8 cellular contexts compared by ENCODE assay signal in genomic region chr10:72334196-72334831, GRCh38. TPM values are rescaled to one million over a fixed set of nuclear protein-coding genes. Genes with fewer than 3 reads are reported as not detected.
DNase-seq lines count a peak whose midpoint lies in the region; ATAC-seq and TF ChIP-seq lines count a peak whose summit lies in the region.

No MANE protein-coding gene starts in this region.

- no peak overlapping the region for H3K14ac ChIP-seq in trophoblast cell (ENCODE audit: low read length)

- H3K36me3 ChIP-seq in trophoblast cell (ENCODE audit: control insufficient read depth in 1 of 2, insufficient read depth in 2 of 2, low read length in 2 of 2) = peaks cover 44 to 45% of the 10 kb centered on the region in 2 experiments

- peak; percentile 35 for DNase-seq in COLO668 (lab: John Stamatoyannopoulos, UW; ENCODE audit: unreplicated experiment)
- DNase-seq in Jurkat, Clone E6-1 (ENCODE audit: low read depth, low spot score) = peak; percentile 90
- peak; percentile 86 for DNase-seq in fibroblast of pulmonary artery (ENCODE audit: low read depth)
- DNase-seq in trophoblast cell = peak; percentile 48 to 60
- no peak for DNase-seq in epidermal melanocyte (ENCODE audit: insufficient read length, low spot score)
- DNase-seq in dedifferentiated amniotic fluid mesenchymal stem cell (ENCODE audit: extremely low spot score) = no peak

- peaks cover 9% of the 10 kb centered on the region for H3K79me1 ChIP-seq in trophoblast cell (ENCODE audit: low read length)

- TF ChIP-seq CTCF in fibroblast of pulmonary artery (IDR thresholded peaks at IDR 0.05; ENCODE audit: low read length, missing control alignments) = no peak

- H3K27me3 ChIP-seq in trophoblast cell (ENCODE audit: insufficient read depth, low read length) = no peaks in the 10 kb centered on the region

- ATAC-seq in SK-N-SH treated with all-trans-retinoic acid at 6 μM for 48 hours (peak; percentile 3; the same call in 2 of the 3 replicates), HG03175 (IDR thresholded peaks at IDR 0.05; ENCODE audit: unreplicated experiment) (no peak)

- H3K9me3 ChIP-seq in trophoblast cell (ENCODE audit: insufficient read depth, low read depth, low read length) = no peaks in the 10 kb centered on the region

- no peak overlapping the region for H2AK5ac ChIP-seq in trophoblast cell (ENCODE audit: low read length)

- no peak overlapping the region for H2BK12ac ChIP-seq in trophoblast cell (ENCODE audit: low read length)

- no peak overlapping the region for H4K91ac ChIP-seq in trophoblast cell (ENCODE audit: low read depth, low read length)

- H2BK120ac ChIP-seq in trophoblast cell (ENCODE audit: insufficient read depth, low read length, poor library complexity) = no peak overlapping the region

- no peak overlapping the region for H4K8ac ChIP-seq in trophoblast cell (ENCODE audit: low read depth, low read length)

- H3K4me2 ChIP-seq in trophoblast cell (ENCODE audit: low read length) = no peak overlapping the region

- no peak overlapping the region for H3K27ac ChIP-seq in trophoblast cell (ENCODE audit: low read depth, low read length)

- no peak overlapping the region for H2BK5ac ChIP-seq in trophoblast cell (ENCODE audit: low read depth, low read length, poor library complexity)

- H2AFZ ChIP-seq in trophoblast cell (ENCODE audit: insufficient read depth, low read length, poor library complexity) = no peak overlapping the region

- H3K18ac ChIP-seq in trophoblast cell (ENCODE audit: low read length) = no peak overlapping the region

- H3K4me1 ChIP-seq in trophoblast cell (ENCODE audit: control insufficient read depth in 1 of 2, insufficient read depth in 2 of 2, low read length in 2 of 2) = peaks cover 14 to 15% of the 10 kb centered on the region in 2 experiments

- no peak overlapping the region for H3K23ac ChIP-seq in trophoblast cell (ENCODE audit: low read length)

- H4K12ac ChIP-seq in trophoblast cell (ENCODE audit: low read depth, low read length) = no peak overlapping the region

- peak overlapping the region; percentile 41 for H3K4me3 ChIP-seq in Jurkat, Clone E6-1 (ENCODE audit: low read length)
- no peak overlapping the region for H3K4me3 ChIP-seq in fibroblast of pulmonary artery (replicated peaks; ENCODE audit: low read depth, low read length)
- H3K4me3 ChIP-seq in trophoblast cell (ENCODE audit: low read depth, low read length) = no peak overlapping the region

- no CpG with 5 or more reads among the region's 18 CpGs for WGBS in trophoblast cell (ENCODE audit: extremely low coverage, insufficient coverage, insufficient read length)

- H3K4ac ChIP-seq in trophoblast cell (ENCODE audit: low read depth, low read length) = no peak overlapping the region

- H3K79me2 ChIP-seq in trophoblast cell (ENCODE audit: control insufficient read depth, insufficient read depth, low read length, poor library complexity) = peaks cover 2% of the 10 kb centered on the region

- no peak overlapping the region for H3K9ac ChIP-seq in trophoblast cell (ENCODE audit: low read length)

TF ChIP-seq in SK-N-SH treated with all-trans-retinoic acid at 6 μM for 48 hours, 23 proteins besides CTCF, POLR2A, EP300 and RAD21:
- 0 out of 2 replicates have a peak, but pooled peaks have one; percentile 7 for TF ChIP-seq ZNF565 (CRISPR knock-in tag; conservative IDR thresholded peaks at IDR 0.05; ENCODE audit: low read depth)
- TF ChIP-seq SNAI2 (CRISPR knock-in tag; IDR thresholded peaks at IDR 0.05) = no peak

RNA-seq across cellular contexts. Expression of gene DNAJB12, which starts 20.4 kb away (rescaled TPM):
- polyA plus RNA-seq in Jurkat, Clone E6-1 (2012; ENCODE audit: insufficient read depth, insufficient read length) = 25.7 TPM
- 17.3 and 17.4 TPM in 2 replicates for polyA plus RNA-seq in trophoblast cell (2013)

Comparison
In these comparisons a context has a peak if more than half of its experiments do, and no peak if none do; other contexts are left out.
1. DNase-seq: peak in COLO668 (single experiment), Jurkat, Clone E6-1 (single experiment), fibroblast of pulmonary artery (single experiment) and trophoblast cell (2 of 2); none in epidermal melanocyte (single experiment) and dedifferentiated amniotic fluid mesenchymal stem cell (single experiment).